1 cellular context compared by ENCODE assay signal in genomic region chr6:94733066-94733465, GRCh38.
TF ChIP-seq lines count a peak whose summit lies in the region.

No MANE protein-coding gene starts in this region.

TF ChIP-seq in GM23338, 12 proteins besides CTCF, POLR2A, EP300 and RAD21 (continued from another document):
- TF ChIP-seq ZNF462 (CRISPR knock-in tag; IDR thresholded peaks at IDR 0.05) = no peak
- TF ChIP-seq ZNF114 (CRISPR knock-in tag; IDR thresholded peaks at IDR 0.05) = no peak
- TF ChIP-seq JUNB (IDR thresholded peaks at IDR 0.05; ENCODE audit: unreplicated experiment) = no peak
- TF ChIP-seq EZH2phosphoT487 (IDR thresholded peaks at IDR 0.05; ENCODE audit: unreplicated experiment) = no peak
- TF ChIP-seq ETS1 (IDR thresholded peaks at IDR 0.05) = no peak
- no peak for TF ChIP-seq NANOG (IDR thresholded peaks at IDR 0.05; ENCODE audit: borderline replicate concordance)
